ENCODE assay signal across 5 cellular contexts in the genomic region with DNA sequence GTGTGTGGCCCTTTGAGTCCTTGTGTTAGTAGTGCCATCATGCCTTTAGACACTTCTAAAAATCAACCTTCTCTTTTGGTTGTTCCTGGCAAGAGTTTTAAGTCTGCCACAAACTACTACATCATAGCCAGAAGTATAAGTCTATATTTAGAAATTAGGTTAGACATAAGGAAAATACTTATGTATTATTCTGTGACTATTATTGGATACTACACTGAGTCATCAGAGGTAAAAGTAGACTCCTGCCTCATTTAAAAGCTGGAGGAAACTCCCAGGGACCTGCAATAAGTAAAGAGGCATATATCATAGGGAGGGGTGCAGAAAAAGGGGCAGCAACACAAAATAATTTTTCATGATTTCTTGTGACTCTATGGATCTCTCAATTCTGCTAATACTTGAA.
"Had no signal": no experiment of that assay in that cellular context is flagged by ENCODE, and none has a peak within 500 bp of the region (broad histone marks: within the 10 kb centered on the region; RNA-seq: fewer than 3 reads in every experiment).

No MANE protein-coding gene starts in this region.

- H3K4me3 Mint-ChIP-seq: GM23338, H9, IgD-negative memory B cell had no signal

- H3K36me3 Mint-ChIP-seq: IgD-negative memory B cell had no signal

- DNase-seq: H9, HCEC 1CT had no signal

- H3K4me3 ChIP-seq: GM23338 had no signal

- H3K4me2 ChIP-seq: GM23338 had no signal

- H3K27ac Mint-ChIP-seq: GM23338, H9, IgD-negative memory B cell had no signal

- H3K27me3 Mint-ChIP-seq: IgD-negative memory B cell had no signal

- H3K27ac ChIP-seq: HL-60 had no signal
